ENCODE assay signal across 20 cellular contexts in the genomic region with DNA sequence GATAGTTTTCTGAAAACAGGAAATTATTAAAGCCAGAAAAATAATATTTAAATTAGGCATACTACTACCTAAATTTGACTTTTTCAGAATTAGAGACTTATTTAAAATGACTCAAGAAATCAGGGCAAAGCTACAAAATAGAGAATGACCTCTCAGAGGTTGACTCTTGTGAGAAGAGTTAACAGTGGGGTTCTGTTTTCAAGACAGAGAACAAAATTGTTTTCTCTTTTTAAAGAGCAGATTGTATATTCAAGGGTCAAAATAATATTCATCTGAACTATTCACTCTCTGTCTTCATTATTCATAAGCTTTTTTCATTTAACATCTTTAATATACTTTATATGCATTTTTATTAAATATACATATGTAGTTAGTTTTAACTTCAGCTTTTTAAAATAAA. TPM values are rescaled to one million over a fixed set of nuclear protein-coding genes. Genes with fewer than 3 reads are reported as not detected.
DNase-seq lines count a peak whose midpoint lies in the region; FAIRE-seq and TF ChIP-seq lines count a peak whose summit lies in the region.
"Had no signal": no experiment of that assay in that cellular context is flagged by ENCODE, and none has a peak within 500 bp of the region (broad histone marks: within the 10 kb centered on the region; RNA-seq: fewer than 3 reads in every experiment).

No MANE protein-coding gene starts in this region.

- no peak for TF ChIP-seq CTCF in spleen (IDR thresholded peaks at IDR 0.05 in 8 of 11, conservative IDR thresholded peaks at IDR 0.05 in 3 of 11)

- H3K4me1 ChIP-seq in small intestine (ENCODE audit: control insufficient read depth in 2 of 2, insufficient read depth in 1 of 2, low read depth in 1 of 2, low read length in 1 of 2) (no peaks in the 10 kb centered on the region), spleen (peaks cover 0 to 10% (median under 1%) of the 10 kb centered on the region in 6 donors)
- H3K4me1 ChIP-seq: BLaER1 had no signal

- FAIRE-seq in RCC 7860 (lab: Jason Lieb, UNC) (peak; percentile 52), frontal cortex (lab: Jason Lieb, UNC) (peak; percentile 59), small intestine (lab: Jason Lieb, UNC) (peak; percentile 5)
- FAIRE-seq: D721Med, GM12878, H1 had no signal

- H3K27me3 ChIP-seq in small intestine (ENCODE audit: control insufficient read depth in 2 of 2, insufficient read depth in 2 of 2, low read length in 2 of 2), result no peaks in the 10 kb centered on the region
- H3K27me3 ChIP-seq in spleen (replicated peaks in 1 of 7), result no peaks in the 10 kb centered on the region
- H3K27me3 ChIP-seq: BLaER1 had no signal

- H3K36me3 ChIP-seq in small intestine (ENCODE audit: control insufficient read depth in 2 of 2, insufficient read depth in 2 of 2, low read length in 2 of 2), result no peaks in the 10 kb centered on the region
- H3K36me3 ChIP-seq in spleen, result no peaks in the 10 kb centered on the region
- H3K36me3 ChIP-seq: BLaER1 had no signal

- H3K9me3 ChIP-seq in small intestine (ENCODE audit: control insufficient read depth, low read depth), result no peaks in the 10 kb centered on the region
- H3K9me3 ChIP-seq in spleen, result no peaks in the 10 kb centered on the region

- H3K27ac ChIP-seq in small intestine (ENCODE audit: low read depth in 1 of 2, low read length in 1 of 2), result no peak overlapping the region
- no peak overlapping the region for H3K27ac ChIP-seq in spleen
- H3K27ac ChIP-seq: BLaER1, C4-2B, GM23248 had no signal

- no peak for TF ChIP-seq POLR2A in spleen (IDR thresholded peaks at IDR 0.05)

- H3K4me3 ChIP-seq in small intestine (ENCODE audit: low read depth in 1 of 2, low read length in 2 of 2), result no peak overlapping the region
- no peak overlapping the region for H3K4me3 ChIP-seq in spleen
- H3K4me3 ChIP-seq: BLaER1, GM12878, GM23248 had no signal

- no peak for DNase-seq in RCC 7860 (ENCODE audit: low spot score)
- DNase-seq in frontal cortex (ENCODE audit: low spot score in 2 of 2), result no peak
- DNase-seq in small intestine, result no peak
- no peak for DNase-seq in NCI-H128 (lab: John Stamatoyannopoulos, UW; ENCODE audit: unreplicated experiment)
- DNase-seq in amygdala (lab: John Stamatoyannopoulos, UW), result no peak
- DNase-seq in spleen, result no peak
- DNase-seq: CD4-positive, CD25-positive, alpha-beta regulatory T cell; CD8-positive, alpha-beta T cell; DMS 273 treated with DMSO at 0.1 percent for 48 hours; DMS79; EL; GDM1; GM23248; H7; HCEC 1CT had no signal

- intact Hi-C loops in spleen (cut with DNase I; ENCODE audit: low total_unique reads), result no loop called here

RNA-seq across cellular contexts. Expression of a gene that starts 21.9 kb away (rescaled TPM):
- total RNA-seq in frontal cortex, result 20.0 TPM
- polyA plus RNA-seq in small intestine, result 10 to 100 TPM; 16.9 to 51.4 (median 21.1) TPM
- 10 to 100 TPM; 16.3 to 37.3 (median 24.1) TPM for total RNA-seq in spleen
- polyA plus RNA-seq in spleen, result 10 to 100 TPM in 2 of 3 donors, 1 to 10 TPM in 1; 9.4 to 13.9 (median 11.6) TPM

RNA-seq across cellular contexts. Expression of a gene that starts 40.1 kb away (rescaled TPM):
- total RNA-seq in frontal cortex (30.6 TPM), spleen (10 to 100 TPM; 15.5 to 41.9 (median 21.1) TPM)
- polyA plus RNA-seq in small intestine (10 to 100 TPM; 10.1 to 20.3 (median 12.4) TPM), spleen (1 to 10 TPM; 4.7 to 8.6 (median 7.4) TPM)
